In genomic region chr15:29651476-29652072, GRCh38 we compare ENCODE assay signal across 27 cellular contexts.
"Had no signal": no experiment of that assay in that cellular context is flagged by ENCODE, and none has a peak within 500 bp of the region (broad histone marks: within the 10 kb centered on the region; RNA-seq: fewer than 3 reads in every experiment).

No MANE protein-coding gene starts in this region.

- H3K4me3 Mint-ChIP-seq: activated CD4-positive, alpha-beta memory T cell treated with anti-CD3 and anti-CD28 coated beads, Interleukin-2, amount 10 ng/mL, durations not matched to agents 7 days and 5 days; activated CD4-positive, alpha-beta T cell treated with anti-CD3 and anti-CD28 coated beads, Interleukin-2, amount 10 ng/mL, durations not matched to agents 24 days and 14 days; activated T-cell treated with anti-CD3 and anti-CD28 coated beads, Interleukin-2, amount 50 U/mL, for 4 hours; activated T-helper 17 cell treated with anti-CD3 and anti-CD28 coated beads, Interleukin-2, amount 50 U/mL, for 72 hours; mesothelial cell of epicardium; naive B cell; stimulated activated naive B cell treated with anti-CD40 and anti-IgM and Interleukin-4, amounts not matched to agents 10 μg/mL and 1 μg/mL and 100 μg/mL, for 72 hours had no signal

- H3K36me3 ChIP-seq: ovary, sigmoid colon, stomach, thyroid gland, WERI-Rb-1 had no signal

- H3K9me3 Mint-ChIP-seq: mesothelial cell of epicardium had no signal

- H3K36me3 Mint-ChIP-seq: mesothelial cell of epicardium; naive B cell; stimulated activated naive B cell treated with anti-CD40 and anti-IgM and Interleukin-4, amounts not matched to agents 10 μg/mL and 1 μg/mL and 100 μg/mL, for 72 hours had no signal

- H3K27me3 Mint-ChIP-seq: activated CD4-positive, alpha-beta memory T cell treated with anti-CD3 and anti-CD28 coated beads, Interleukin-2, amount 10 ng/mL, durations not matched to agents 7 days and 5 days; activated CD4-positive, alpha-beta T cell treated with anti-CD3 and anti-CD28 coated beads, Interleukin-2, amount 10 ng/mL, durations not matched to agents 24 days and 14 days; activated T-helper 17 cell treated with anti-CD3 and anti-CD28 coated beads, Interleukin-2, amount 50 U/mL, for 72 hours; naive B cell; stimulated activated naive B cell treated with anti-CD40 and anti-IgM and Interleukin-4, amounts not matched to agents 10 μg/mL and 1 μg/mL and 100 μg/mL, for 72 hours had no signal

- DNase-seq: activated CD4-positive, alpha-beta memory T cell treated with anti-CD3 and anti-CD28 coated beads, Interleukin-2, amount 10 ng/mL, durations not matched to agents 7 days and 5 days; activated CD4-positive, alpha-beta T cell treated with anti-CD3 and anti-CD28 coated beads, Interleukin-2, amount 10 ng/mL, durations not matched to agents 24 days and 14 days; activated CD4-positive, CD25-positive, alpha-beta regulatory T cell treated with anti-CD3 and anti-CD28 coated beads, Interleukin-2, amount 50 U/mL, for 72 hours; activated gamma-delta T cell treated with Interleukin-2 at 50 U/mL for 16 hours; activated naive CD4-positive, alpha-beta T cell treated with anti-CD3 and anti-CD28 coated beads, Interleukin-2, amount 50 U/mL, for 16 hours; activated T-cell treated with anti-CD3 and anti-CD28 coated beads, Interleukin-2, amount 50 U/mL, for 4 hours; amniotic stem cell; caudate nucleus; cortex of kidney; foreskin fibroblast; hippocampal formation; left cardiac atrium; left ventricle myocardium superior; naive B cell; ovary; sigmoid colon; small intestine; stimulated activated CD4-positive, alpha-beta T cell treated with anti-CD3 and anti-CD28 coated beads, Interleukin-4, amount 100 ng/mL, for 24 hours; stimulated activated naive B cell treated with anti-CD40 and anti-IgM and Interleukin-4, amounts not matched to agents 10 μg/mL and 1 μg/mL and 100 μg/mL, for 72 hours; stomach; T-helper 9 cell; thyroid gland; WERI-Rb-1 had no signal

- H3K4me1 Mint-ChIP-seq: activated CD4-positive, alpha-beta memory T cell treated with anti-CD3 and anti-CD28 coated beads, Interleukin-2, amount 10 ng/mL, durations not matched to agents 7 days and 5 days; activated CD4-positive, alpha-beta T cell treated with anti-CD3 and anti-CD28 coated beads, Interleukin-2, amount 10 ng/mL, durations not matched to agents 24 days and 14 days; activated T-helper 17 cell treated with anti-CD3 and anti-CD28 coated beads, Interleukin-2, amount 50 U/mL, for 72 hours; mesothelial cell of epicardium; naive B cell; stimulated activated naive B cell treated with anti-CD40 and anti-IgM and Interleukin-4, amounts not matched to agents 10 μg/mL and 1 μg/mL and 100 μg/mL, for 72 hours had no signal

- H3K27ac ChIP-seq: ovary, sigmoid colon, stomach, thyroid gland, WERI-Rb-1 had no signal

- H3K27ac Mint-ChIP-seq: activated CD4-positive, alpha-beta memory T cell treated with anti-CD3 and anti-CD28 coated beads, Interleukin-2, amount 10 ng/mL, durations not matched to agents 7 days and 5 days; activated CD4-positive, alpha-beta T cell treated with anti-CD3 and anti-CD28 coated beads, Interleukin-2, amount 10 ng/mL, durations not matched to agents 24 days and 14 days; activated T-helper 17 cell treated with anti-CD3 and anti-CD28 coated beads, Interleukin-2, amount 50 U/mL, for 72 hours; mesothelial cell of epicardium; naive B cell; progenitor cell of endocrine pancreas; stimulated activated naive B cell treated with anti-CD40 and anti-IgM and Interleukin-4, amounts not matched to agents 10 μg/mL and 1 μg/mL and 100 μg/mL, for 72 hours had no signal

- ATAC-seq: activated T-cell treated with anti-CD3 and anti-CD28 coated beads, Interleukin-2, amount 50 U/mL, for 4 hours; activated T-helper 17 cell treated with anti-CD3 and anti-CD28 coated beads, Interleukin-2, amount 50 U/mL, for 72 hours; esophagus mucosa; left ventricle myocardium superior; stimulated activated naive B cell treated with anti-CD40 and anti-IgM and Interleukin-4, amounts not matched to agents 10 μg/mL and 1 μg/mL and 100 μg/mL, for 72 hours had no signal

- H3K4me3 ChIP-seq: ovary, sigmoid colon, stomach, thyroid gland had no signal

- H3K27me3 ChIP-seq: ovary, sigmoid colon, stomach, thyroid gland had no signal

- H3K4me1 ChIP-seq: sigmoid colon, stomach had no signal

- H3K9me3 ChIP-seq: ovary, sigmoid colon, thyroid gland had no signal
